In genomic region chr1:54409156-54410142, GRCh38 we compare ENCODE assay signal across 8 cellular contexts. TPM values are rescaled to one million over a fixed set of nuclear protein-coding genes. Genes with fewer than 3 reads are reported as not detected.
DNase-seq lines count a peak whose midpoint lies in the region; ATAC-seq, FAIRE-seq and TF ChIP-seq lines count a peak whose summit lies in the region.

No MANE protein-coding gene starts in this region.

- peak overlapping the region in 8 of 11 experiments; percentile 52 to 91 (median 76); a peak in 16 of 22 replicates for H3K27ac ChIP-seq in BLaER1 treated with 17β-estradiol and CSF1 and Interleukin-3, amounts not matched to agents 10 nM and 100 nM
- peak overlapping the region in 3 of 5 donors; percentile 87 to 94 (median 92) for H3K27ac ChIP-seq in adrenal gland
- H3K27ac ChIP-seq in small intestine (ENCODE audit: low read depth in 1 of 2, low read length in 1 of 2): peak overlapping the region; percentile 49 to 65

- H3K4me2 ChIP-seq in BLaER1 treated with 17β-estradiol and CSF1 and Interleukin-3, amounts not matched to agents 10 nM and 100 nM: peak overlapping the region; percentile 88 to 100 (median 97)

- peaks cover 50 to 73% (median 56%) of the 10 kb centered on the region in 10 experiments for H3K4me1 ChIP-seq in BLaER1 treated with 17β-estradiol and CSF1 and Interleukin-3, amounts not matched to agents 10 nM and 100 nM
- H3K4me1 ChIP-seq in adrenal gland (replicated peaks in 1 of 2) (peaks cover 17 to 19% of the 10 kb centered on the region in 2 donors), small intestine (ENCODE audit: control insufficient read depth in 2 of 2, insufficient read depth in 1 of 2, low read depth in 1 of 2, low read length in 1 of 2) (peaks cover 15 to 24% of the 10 kb centered on the region in 2 donors)

- no peaks in the 10 kb centered on the region for H3K36me3 ChIP-seq in BLaER1 treated with 17β-estradiol and CSF1 and Interleukin-3, amounts not matched to agents 10 nM and 100 nM
- H3K36me3 ChIP-seq in adrenal gland (replicated peaks in 1 of 2) (no peaks in the 10 kb centered on the region), small intestine (ENCODE audit: control insufficient read depth in 2 of 2, insufficient read depth in 2 of 2, low read length in 2 of 2) (no peaks in the 10 kb centered on the region)

- no peaks in the 10 kb centered on the region for H3K27me3 ChIP-seq in BLaER1 treated with 17β-estradiol and CSF1 and Interleukin-3, amounts not matched to agents 10 nM and 100 nM
- H3K27me3 ChIP-seq in adrenal gland (no peaks in the 10 kb centered on the region), small intestine (ENCODE audit: control insufficient read depth in 2 of 2, insufficient read depth in 2 of 2, low read length in 2 of 2) (no peaks in the 10 kb centered on the region)

- H4K20me1 ChIP-seq in BLaER1 treated with 17β-estradiol and CSF1 and Interleukin-3, amounts not matched to agents 10 nM and 100 nM: peaks cover 5 to 11% (median 8%) of the 10 kb centered on the region in 11 experiments; a peak in 15 of 22 replicates

- peak overlapping the region in 4 of 11 experiments; percentile 2 to 82 (median 11); a peak in 2 of 22 replicates for H3K9ac ChIP-seq in BLaER1 treated with 17β-estradiol and CSF1 and Interleukin-3, amounts not matched to agents 10 nM and 100 nM

- no peak for TF ChIP-seq CTCF in adrenal gland (IDR thresholded peaks at IDR 0.05)

- peak; percentile 38 for ATAC-seq in GM19463 (IDR thresholded peaks at IDR 0.05; ENCODE audit: unreplicated experiment)

- peak; percentile 42 for DNase-seq in M059J (ENCODE audit: low read depth)
- DNase-seq in adrenal gland: no peak
- DNase-seq in small intestine: peak; percentile 90
- DNase-seq in NCI-H345 treated with DMSO at 0.1 percent for 48 hours (lab: John Stamatoyannopoulos, UW; ENCODE audit: unreplicated experiment): no peak
- DNase-seq in activated CD8-positive, alpha-beta memory T cell treated with anti-CD3 and anti-CD28 coated beads, Interleukin-2, amount 50 U/mL, for 48 hours: no peak
- no peak for DNase-seq in dermis blood vessel endothelial cell

- intact Hi-C loops in adrenal gland (cut with DNase I): loop anchor here (2.0 to 10.0 kb wide), 4 partner anchors 75 to 287 kb away; no protein-coding TSS in a partner anchor

- 82 to 85% (median 84%) methylated on average over 9 of the region's 9 CpGs for WGBS in adrenal gland, 4 donors
- WGBS in small intestine, 3 donors: 22 to 55% (median 35%) methylated on average over 9 of the region's 9 CpGs

- no peak for TF ChIP-seq POLR2A in adrenal gland (IDR thresholded peaks at IDR 0.05)

- no peaks in the 10 kb centered on the region for H3K9me3 ChIP-seq in BLaER1 treated with 17β-estradiol and CSF1 and Interleukin-3, amounts not matched to agents 10 nM and 100 nM (replicated peaks in 1 of 11)
- no peaks in the 10 kb centered on the region for H3K9me3 ChIP-seq in adrenal gland (replicated peaks in 1 of 3)
- H3K9me3 ChIP-seq in small intestine (ENCODE audit: control insufficient read depth, low read depth): no peaks in the 10 kb centered on the region

- no peak overlapping the region for H3K4me3 ChIP-seq in BLaER1 treated with 17β-estradiol and CSF1 and Interleukin-3, amounts not matched to agents 10 nM and 100 nM
- H3K4me3 ChIP-seq in adrenal gland (no peak overlapping the region), small intestine (ENCODE audit: low read depth in 1 of 2, low read length in 2 of 2) (no peak overlapping the region)

- no peak for FAIRE-seq in small intestine (lab: Jason Lieb, UNC)

RNA-seq across cellular contexts. Expression of gene SSBP3, which starts 3.3 kb away (rescaled TPM):
- total RNA-seq in M059J (2014; rRNA removed; shearing (Covaris generic)): 11.7 and 18.8 TPM in 2 replicates
- 10 to 100 TPM; 17.9 to 91.5 (median 55.4) TPM for total RNA-seq in adrenal gland
- polyA plus RNA-seq in adrenal gland: 100 to 1,000 TPM in 1 of 3 donors, 10 to 100 TPM in 2; 70.8 to 150 (median 86.5) TPM
- 10 to 100 TPM; 24.2 to 38.7 (median 25.7) TPM for polyA plus RNA-seq in small intestine
- 6.6 and 9.6 TPM in 2 replicates for total RNA-seq in dermis blood vessel endothelial cell

Comparison
In these comparisons a context has a peak if more than half of its experiments do, and no peak if none do; other contexts are left out.
1. DNase-seq: peak in M059J (single experiment) and small intestine (single experiment); none in adrenal gland (0 of 7), NCI-H345 treated with DMSO at 0.1 percent for 48 hours (single experiment), activated CD8-positive, alpha-beta memory T cell treated with anti-CD3 and anti-CD28 coated beads, Interleukin-2, amount 50 U/mL, for 48 hours (single experiment) and dermis blood vessel endothelial cell (single experiment).
2. Peak in every context shown above with its lines, with median percentiles within 50 percentile points of each other: H3K27ac ChIP-seq.